ENCODE assay signal across 19 cellular contexts in the genomic region with DNA sequence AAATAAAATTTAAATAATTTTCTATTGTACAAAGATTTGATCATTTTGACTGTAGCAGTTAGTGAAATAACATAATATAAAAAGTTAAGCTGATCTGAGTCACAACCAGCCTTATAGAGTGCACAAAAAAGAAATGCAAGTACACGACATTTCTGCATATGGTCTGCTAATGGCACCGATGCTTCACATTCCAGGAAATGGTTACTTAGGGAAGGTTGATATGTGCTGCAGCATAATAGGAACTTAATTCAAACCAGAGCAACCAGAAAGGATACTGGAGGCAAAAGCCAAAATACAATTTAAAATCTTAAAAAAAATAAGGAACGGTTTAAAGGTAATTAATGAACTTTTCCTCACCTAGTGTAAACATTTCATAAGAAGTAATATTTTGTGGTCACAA. TPM values are rescaled to one million over a fixed set of nuclear protein-coding genes. Genes with fewer than 3 reads are reported as not detected.
"Had no signal": no experiment of that assay in that cellular context is flagged by ENCODE, and none has a peak within 500 bp of the region (broad histone marks: within the 10 kb centered on the region; RNA-seq: fewer than 3 reads in every experiment).

No MANE protein-coding gene starts in this region.

- H3K36me3 ChIP-seq: adrenal gland, gastrocnemius medialis had no signal

- FAIRE-seq: small intestine had no signal

- H3K9me3 Mint-ChIP-seq: activated CD4-positive, alpha-beta T cell treated with anti-CD3 and anti-CD28 coated beads, Interleukin-2, amount 10 ng/mL, durations not matched to agents 7 days and 5 days; activated naive CD4-positive, alpha-beta T cell treated with anti-CD3 and anti-CD28 coated beads, Interleukin-2, amount 10 ng/mL, durations not matched to agents 7 days and 5 days; activated T-helper 17 cell treated with anti-CD3 and anti-CD28 coated beads, Interleukin-2, amount 50 U/mL, for 72 hours; neural crest cell had no signal

- H3K9ac ChIP-seq: parathyroid adenoma had no signal

- H3K4me3 Mint-ChIP-seq: activated CD4-positive, alpha-beta T cell treated with anti-CD3 and anti-CD28 coated beads, Interleukin-2, amount 10 ng/mL, durations not matched to agents 7 days and 5 days; activated naive CD4-positive, alpha-beta T cell treated with anti-CD3 and anti-CD28 coated beads, Interleukin-2, amount 10 ng/mL, durations not matched to agents 7 days and 5 days; activated T-helper 17 cell treated with anti-CD3 and anti-CD28 coated beads, Interleukin-2, amount 50 U/mL, for 72 hours; neural crest cell had no signal

- H3K4me3 ChIP-seq: adrenal gland, body of pancreas, gastrocnemius medialis, tibial artery, vagina had no signal

- H3K9me3 ChIP-seq: adrenal gland, body of pancreas, gastrocnemius medialis, tibial artery, vagina had no signal

- H3K27me3 Mint-ChIP-seq: activated CD4-positive, alpha-beta T cell treated with anti-CD3 and anti-CD28 coated beads, Interleukin-2, amount 10 ng/mL, durations not matched to agents 7 days and 5 days; activated naive CD4-positive, alpha-beta T cell treated with anti-CD3 and anti-CD28 coated beads, Interleukin-2, amount 10 ng/mL, durations not matched to agents 7 days and 5 days; activated T-helper 17 cell treated with anti-CD3 and anti-CD28 coated beads, Interleukin-2, amount 50 U/mL, for 72 hours had no signal

- H3K27me3 ChIP-seq: adrenal gland, body of pancreas, gastrocnemius medialis, tibial artery, vagina had no signal

- H3K27ac ChIP-seq: adrenal gland, body of pancreas, gastrocnemius medialis, parathyroid adenoma, tibial artery, vagina had no signal

- H3K4me1 Mint-ChIP-seq: activated CD4-positive, alpha-beta T cell treated with anti-CD3 and anti-CD28 coated beads, Interleukin-2, amount 10 ng/mL, durations not matched to agents 7 days and 5 days; activated naive CD4-positive, alpha-beta T cell treated with anti-CD3 and anti-CD28 coated beads, Interleukin-2, amount 10 ng/mL, durations not matched to agents 7 days and 5 days; activated T-helper 17 cell treated with anti-CD3 and anti-CD28 coated beads, Interleukin-2, amount 50 U/mL, for 72 hours; neural crest cell had no signal

- DNase-seq: activated CD4-positive, alpha-beta T cell treated with anti-CD3 and anti-CD28 coated beads, Interleukin-2, amount 10 ng/mL, durations not matched to agents 7 days and 5 days; activated naive CD4-positive, alpha-beta T cell treated with anti-CD3 and anti-CD28 coated beads, Interleukin-2, amount 10 ng/mL, durations not matched to agents 7 days and 5 days; adrenal gland; body of pancreas; central memory CD4-positive, alpha-beta T cell; cortex of kidney; erythroblast; gastrocnemius medialis; kidney; left ventricle myocardium superior; mesendoderm; retina; small intestine; tibial artery had no signal

- H3K27ac Mint-ChIP-seq: activated CD4-positive, alpha-beta T cell treated with anti-CD3 and anti-CD28 coated beads, Interleukin-2, amount 10 ng/mL, durations not matched to agents 7 days and 5 days; activated naive CD4-positive, alpha-beta T cell treated with anti-CD3 and anti-CD28 coated beads, Interleukin-2, amount 10 ng/mL, durations not matched to agents 7 days and 5 days; activated T-helper 17 cell treated with anti-CD3 and anti-CD28 coated beads, Interleukin-2, amount 50 U/mL, for 72 hours had no signal

- ATAC-seq: activated T-helper 17 cell treated with anti-CD3 and anti-CD28 coated beads, Interleukin-2, amount 50 U/mL, for 72 hours; body of pancreas; gastrocnemius medialis; left ventricle myocardium superior had no signal

- H3K4me1 ChIP-seq: adrenal gland, body of pancreas, gastrocnemius medialis, parathyroid adenoma, vagina had no signal

RNA-seq across cellular contexts. Expression of a gene that starts 51.9 kb away (rescaled TPM):
- total RNA-seq: activated CD4-positive, alpha-beta T cell treated with anti-CD3 and anti-CD28 coated beads, Interleukin-2, amount 10 ng/mL, durations not matched to agents 7 days and 5 days; activated T-helper 17 cell treated with anti-CD3 and anti-CD28 coated beads, Interleukin-2, amount 50 U/mL, for 72 hours; T-helper 1 cell treated with Interleukin-12 subunit alpha and Interleukin-12 subunit beta and Interleukin-4 antibody, amounts not matched to agents 30 ng/mL and 1 ng/mL, for 36 hours had no signal
